8 cellular contexts compared by ENCODE assay signal in the genomic region with DNA sequence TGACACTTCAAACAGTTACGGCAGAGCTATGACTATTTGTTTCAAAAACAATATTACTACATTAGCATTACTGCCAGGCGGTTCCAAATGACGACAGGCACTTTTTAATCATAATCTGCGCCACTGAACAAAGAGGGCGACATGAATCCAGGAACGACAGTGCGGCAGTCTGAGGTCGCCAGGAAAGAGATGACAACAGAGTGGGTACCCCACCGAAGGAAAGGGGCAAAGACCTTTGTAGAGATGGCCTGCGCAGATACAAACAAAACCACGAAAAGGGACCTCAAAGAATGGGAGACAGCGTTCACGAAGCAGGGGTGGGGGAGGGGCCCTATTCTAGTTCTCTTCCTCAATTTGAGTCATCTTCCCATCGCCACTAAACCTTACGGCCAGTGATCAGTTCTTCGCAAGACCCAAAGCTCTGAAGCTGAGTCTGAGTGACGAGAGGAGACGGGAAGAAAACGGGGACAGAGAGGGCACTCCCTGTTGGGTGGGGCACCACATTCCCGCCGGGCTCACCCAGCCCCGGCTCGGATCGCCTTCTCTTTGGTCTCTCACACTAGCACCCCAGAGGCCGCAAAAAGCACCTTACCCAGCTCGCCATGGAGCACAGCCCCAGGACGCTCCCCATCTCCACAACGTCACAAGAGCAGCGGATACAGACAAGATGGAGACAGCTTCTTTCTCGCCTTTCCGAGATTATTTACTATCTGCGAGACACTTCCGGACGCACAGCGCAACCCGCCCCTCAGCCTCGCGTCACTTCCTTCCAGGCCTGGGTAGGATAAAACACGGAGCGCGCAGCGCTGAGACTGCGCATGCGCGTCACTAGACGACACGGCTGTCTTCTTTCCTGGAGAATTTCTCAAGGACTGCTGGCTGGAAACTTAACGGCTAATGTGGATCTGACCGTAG.
DNase-seq lines count a peak whose midpoint lies in the region; ATAC-seq, FAIRE-seq and TF ChIP-seq lines count a peak whose summit lies in the region.

A gene (minus strand): TSS at position 701 of the 915 bp plus-strand sequence. CDS start 70 bp downstream, at position 631.

- peak; percentile 97 for FAIRE-seq in islet of Langerhans (lab: Jason Lieb, UNC)

- no peak for TF ChIP-seq CTCF in AG09319 (IDR thresholded peaks at IDR 0.05; ENCODE audit: low read depth, low read length)

- peak; percentile 99 for ATAC-seq in GM19035 (IDR thresholded peaks at IDR 0.05; ENCODE audit: unreplicated experiment)
- peak; percentile 99 for ATAC-seq in HG03354 (IDR thresholded peaks at IDR 0.05; ENCODE audit: poor library complexity, severe bottlenecking, unreplicated experiment)
- peak; percentile 95 to 97 for ATAC-seq in activated CD4-positive, CD25-positive, alpha-beta regulatory T cell treated with anti-CD3 and anti-CD28 coated beads, Interleukin-2, amount 50 U/mL, for 24 hours

- DNase-seq in AG09319 (ENCODE audit: extremely low read depth, low read depth) (peak; percentile 89), NCI-H446 treated with DMSO at 0.1 percent for 48 hours (lab: John Stamatoyannopoulos, UW) (peak; percentile 85), cerebellar cortex (ENCODE audit: low spot score) (peak; percentile 98)
- DNase-seq in stimulated activated CD4-positive, alpha-beta T cell treated with anti-CD3 and anti-CD28 coated beads, Interleukin-12 subunit alpha, Interleukin-12 subunit beta, amount 100 ng/mL, for 4 hours = peak; percentile 87

Comparison
In these comparisons a context has a peak if more than half of its experiments do, and no peak if none do; other contexts are left out.
1. Peak in every context shown above with its lines: DNase-seq and ATAC-seq.